ENCODE assay signal across 31 cellular contexts in genomic region chr10:105971460-105971859, GRCh38.
DNase-seq lines count a peak whose midpoint lies in the region; ATAC-seq, FAIRE-seq and TF ChIP-seq lines count a peak whose summit lies in the region.
"Had no signal": no experiment of that assay in that cellular context is flagged by ENCODE, and none has a peak within 500 bp of the region (broad histone marks: within the 10 kb centered on the region; RNA-seq: fewer than 3 reads in every experiment).

No MANE protein-coding gene starts in this region.

- CTCF ChIA-PET in HepG2 (lab: Yijun Ruan, JAX; ENCODE audit: low intra/inter-chr PET ratio, low total read pairs) (no interaction called here), H1 (lab: Charles Lee; ENCODE audit: partially characterized antibody) (interaction anchor here (0.5 to 6.3 kb wide), 6 partner anchors 11 to 1604 kb away, joined by 3 to 63 read pairs (median 4); no protein-coding TSS in a partner anchor)

- H4K20me1 ChIP-seq in HepG2 (ENCODE audit: insufficient read depth, low read length) (no peaks in the 10 kb centered on the region), H1 (replicated peaks in 1 of 2; ENCODE audit: control insufficient read depth in 1 of 2, insufficient read depth in 2 of 2, low read length in 2 of 2) (no peaks in the 10 kb centered on the region)
- H4K20me1 ChIP-seq: BLaER1; BLaER1 treated with 17β-estradiol and CSF1 and Interleukin-3, amounts not matched to agents 10 nM and 100 nM had no signal

- H2BK15ac ChIP-seq in H1 (ENCODE audit: low read length) = no peak overlapping the region

- ATAC-seq in HepG2 = no peak
- ATAC-seq: A549; CD8-positive, alpha-beta T cell had no signal

- H3K4me2 ChIP-seq in HepG2 (ENCODE audit: low read depth, low read length) (no peak overlapping the region), H1 (ENCODE audit: insufficient read depth in 1 of 2, low read depth in 2 of 2, low read length in 2 of 2) (no peak overlapping the region)
- H3K4me2 ChIP-seq: A549, BLaER1 had no signal

- no peak overlapping the region for H2AFZ ChIP-seq in HepG2 (ENCODE audit: low read length)
- H2AFZ ChIP-seq in H1 (ENCODE audit: low read length) = 0 out of 2 replicates have a peak overlapping the region, but pooled peaks have one; percentile 24

- intact Hi-C loops in HepG2 (cut with micrococcal nuclease; ENCODE audit: unreplicated experiment) = no loop called here

- TF ChIP-seq RAD21 in liver (IDR thresholded peaks at IDR 0.05) (no peak), HepG2 (CRISPR knock-in tag; IDR thresholded peaks at IDR 0.05) (no peak), H1 (IDR thresholded peaks at IDR 0.05 in 1 of 2, conservative IDR thresholded peaks at IDR 0.05 in 1 of 2; ENCODE audit: low read depth in 2 of 2, low read length in 2 of 2) (no peak)

- no peak overlapping the region for H3K23ac ChIP-seq in H1 (ENCODE audit: insufficient read length)

- no peak overlapping the region for H3K56ac ChIP-seq in H1 (replicated peaks; ENCODE audit: insufficient read length, low read depth, low read length)

- POLR2A ChIA-PET in HepG2 (lab: Yijun Ruan, JAX) (no interaction called here), H1 (lab: Charles Lee; ENCODE audit: partially characterized antibody) (no interaction called here)

- no peak overlapping the region for H4K91ac ChIP-seq in H1 (replicated peaks; ENCODE audit: insufficient read length, low read length)

- no TSS peak for BruUV-seq in HepG2 (replicated peaks; lab: Mats Ljungman, UMichigan)

- TF ChIP-seq POLR2A in HepG2 (IDR thresholded peaks at IDR 0.05; ENCODE audit: insufficient read depth in 1 of 2, low read depth in 2 of 2, low read length in 2 of 2) (no peak), H1 (IDR thresholded peaks at IDR 0.05; ENCODE audit: control extremely low read depth in 1 of 2, low read depth in 2 of 2, low read length in 2 of 2) (no peak)

- H3K4me1 ChIP-seq in liver (ENCODE audit: control insufficient read depth in 4 of 4, insufficient read depth in 4 of 4, low read length in 3 of 4) (peaks cover 0 to 21% (median 9%) of the 10 kb centered on the region in 4 donors), HepG2 (ENCODE audit: insufficient read depth, low read length) (no peaks in the 10 kb centered on the region), H1 (replicated peaks in 1 of 4; ENCODE audit: control insufficient read depth in 3 of 4, insufficient read depth in 4 of 4, low read length in 3 of 4) (peaks cover 0 to 9% (median 4%) of the 10 kb centered on the region in 4 experiments; a peak in 5 of 7 replicates)
- H3K4me1 ChIP-seq: A549, BE2C, BLaER1, Caco-2 had no signal

- no peak overlapping the region for H3K14ac ChIP-seq in H1 (ENCODE audit: insufficient read length)

- no peak overlapping the region for H2BK20ac ChIP-seq in H1 (ENCODE audit: low read length)

- H2AK5ac ChIP-seq in H1 (ENCODE audit: low read depth, low read length) = no peak overlapping the region

- H3K9me3 ChIP-seq in liver (ENCODE audit: control insufficient read depth in 4 of 4, low read length in 3 of 4) (no peaks in the 10 kb centered on the region), HepG2 (ENCODE audit: low read length) (peaks cover 79% of the 10 kb centered on the region), H1 (ENCODE audit: insufficient read depth in 2 of 2, low read depth in 1 of 2, low read length in 1 of 2) (no peaks in the 10 kb centered on the region)
- H3K9me3 ChIP-seq: A549; BE2C; BLaER1; BLaER1 treated with 17β-estradiol and CSF1 and Interleukin-3, amounts not matched to agents 10 nM and 100 nM; Caco-2 had no signal

- TF ChIP-seq EP300 in HepG2 (IDR thresholded peaks at IDR 0.05; ENCODE audit: low read depth in 2 of 2, low read length in 2 of 2) (no peak), HepG2 (CRISPR knock-in tag; IDR thresholded peaks at IDR 0.05; ENCODE audit: borderline replicate concordance) (no peak), H1 (IDR thresholded peaks at IDR 0.05; ENCODE audit: borderline replicate concordance in 1 of 2, low read depth in 2 of 2, low read length in 2 of 2) (no peak)

- no peaks in the 10 kb centered on the region for H3K79me1 ChIP-seq in H1 (ENCODE audit: low read depth, low read length)

- H3K18ac ChIP-seq in H1 (ENCODE audit: extremely low read depth, low read length) = no peak overlapping the region

- H3K4me3 ChIP-seq in liver (ENCODE audit: low read depth in 1 of 3, low read length in 3 of 3) (no peak overlapping the region), HepG2 (replicated peaks in 1 of 3; ENCODE audit: insufficient read depth in 1 of 3, low read depth in 2 of 3, low read length in 3 of 3) (no peak overlapping the region), H1 (ENCODE audit: extremely low read depth in 1 of 4, insufficient read depth in 2 of 4, low read depth in 3 of 4, low read length in 4 of 4) (no peak overlapping the region)
- H3K4me3 ChIP-seq: A549; BLaER1; BLaER1 treated with 17β-estradiol and CSF1 and Interleukin-3, amounts not matched to agents 10 nM and 100 nM had no signal

- H4K5ac ChIP-seq in H1 (ENCODE audit: insufficient read length, low read depth, low read length) = no peak overlapping the region

- no peak overlapping the region for H2BK12ac ChIP-seq in H1 (ENCODE audit: low read depth, low read length)

- DNase-seq in HepG2 (ENCODE audit: low spot score) (no peak), H1 (ENCODE audit: low read depth in 1 of 2, low spot score in 2 of 2) (no peak), germinal center (ENCODE audit: low spot score) (no peak)
- DNase-seq: 8988T; ACHN; AML-193; BE2C; C1 segment of cervical spinal cord; Caco-2; Calu3; CD4-positive, alpha-beta memory T cell; CD4-positive, alpha-beta T cell; CD4-positive, CD25-positive, alpha-beta regulatory T cell; CD8-positive, alpha-beta memory T cell; CD8-positive, alpha-beta T cell; COR-L47; DMS 273 treated with DMSO at 0.1 percent for 48 hours; DMS153; DMS53; DMS79; DMS79 treated with DMSO at 0.1 percent for 48 hours; DND-41; EL had no signal

- FAIRE-seq in HepG2 (lab: Jason Lieb, UNC) (no peak), H1 (lab: Jason Lieb, UNC) (no peak)
- FAIRE-seq: A204.1, A549, D721Med had no signal

- in situ Hi-C loops in HepG2 (cut with HindIII; ENCODE audit: extremely low pct_ligation_motif_present, low pct_unique_long_range_greater_than_20kb) = no loop called here

- no peaks in the 10 kb centered on the region for H3K23me2 ChIP-seq in H1 (ENCODE audit: low read depth, low read length)

- H4K8ac ChIP-seq in H1 (ENCODE audit: extremely low read depth, insufficient read depth, low read length) = no peak overlapping the region

- H3K36me3 ChIP-seq in liver (ENCODE audit: control insufficient read depth in 4 of 4, insufficient read depth in 3 of 4, low read depth in 1 of 4, low read length in 3 of 4) (no peaks in the 10 kb centered on the region), HepG2 (replicated peaks in 1 of 2; ENCODE audit: control insufficient read depth in 1 of 2, insufficient read depth in 2 of 2, low read length in 2 of 2) (no peaks in the 10 kb centered on the region), H1 (ENCODE audit: control insufficient read depth in 2 of 4, insufficient read depth in 4 of 4, low read length in 3 of 4) (no peaks in the 10 kb centered on the region)
- H3K36me3 ChIP-seq: BE2C; BLaER1; BLaER1 treated with 17β-estradiol and CSF1 and Interleukin-3, amounts not matched to agents 10 nM and 100 nM had no signal

- no peak overlapping the region for H2BK120ac ChIP-seq in H1 (replicated peaks; ENCODE audit: low read depth, low read length)

- H3K27me3 ChIP-seq in liver (ENCODE audit: control insufficient read depth in 4 of 4, insufficient read depth in 4 of 4, low read length in 3 of 4) (no peaks in the 10 kb centered on the region), HepG2 (ENCODE audit: control insufficient read depth in 1 of 2, insufficient read depth in 2 of 2, low read length in 2 of 2) (no peaks in the 10 kb centered on the region), H1 (replicated peaks in 1 of 4; ENCODE audit: control insufficient read depth in 3 of 4, extremely low read depth in 1 of 4, insufficient read depth in 3 of 4, low read length in 3 of 4) (no peaks in the 10 kb centered on the region)
- H3K27me3 ChIP-seq: BE2C; BLaER1; BLaER1 treated with 17β-estradiol and CSF1 and Interleukin-3, amounts not matched to agents 10 nM and 100 nM had no signal

- H2BK5ac ChIP-seq in H1 (ENCODE audit: low read depth, low read length) = no peak overlapping the region

- H3K9ac ChIP-seq in liver (ENCODE audit: low read depth in 1 of 2, low read length in 2 of 2) (no peak overlapping the region), HepG2 (ENCODE audit: insufficient read depth, low read depth, low read length) (no peak overlapping the region), H1 (replicated peaks in 1 of 4; ENCODE audit: extremely low read depth in 1 of 4, low read depth in 3 of 4, low read length in 3 of 4) (no peak overlapping the region)
- H3K9ac ChIP-seq: BLaER1; BLaER1 treated with 17β-estradiol and CSF1 and Interleukin-3, amounts not matched to agents 10 nM and 100 nM had no signal

- 84% methylated on average over 2 of the region's 2 CpGs for WGBS in liver
- 0% methylated on average over 2 of the region's 2 CpGs for WGBS in HepG2 (ENCODE audit: low lambda C conversion rate)
- 100% methylated on average over 2 of the region's 2 CpGs; no CpG with 5 or more reads in 1 of the 2 experiments for whole genome bisulfite sequencing in H1 (ENCODE audit: extremely low coverage in 1 of 2, insufficient coverage in 1 of 2, insufficient read length in 1 of 2, insufficient replicate concordance in 2 of 2, low coverage in 1 of 2, low lambda C conversion rate in 2 of 2, missing lambda C conversion rate in 1 of 2), 2 experiments

- no peak overlapping the region for H3K27ac ChIP-seq in liver (ENCODE audit: low read depth in 1 of 2, low read length in 2 of 2)
- H3K27ac ChIP-seq in HepG2 (ENCODE audit: extremely low read length, insufficient read depth, low read length) = no peak overlapping the region
- H3K27ac ChIP-seq in H1 (ENCODE audit: low read depth, low read length) = no peak overlapping the region
- H3K27ac ChIP-seq: 22Rv1; A549; BLaER1; BLaER1 treated with 17β-estradiol and CSF1 and Interleukin-3, amounts not matched to agents 10 nM and 100 nM; C4-2B had no signal

- H3K79me2 ChIP-seq in HepG2 (ENCODE audit: insufficient read depth, low read length) (no peaks in the 10 kb centered on the region), H1 (ENCODE audit: control insufficient read depth in 1 of 2, insufficient read depth in 2 of 2, low read length in 2 of 2) (no peaks in the 10 kb centered on the region)

- no peak overlapping the region for H3K4ac ChIP-seq in H1 (replicated peaks; ENCODE audit: insufficient read length, low read depth, low read length)

- no peak for TF ChIP-seq CTCF in liver (IDR thresholded peaks at IDR 0.05; ENCODE audit: low read depth, low read length, missing input control)
- no peak for TF ChIP-seq CTCF in HepG2 (CRISPR knock-in tag; IDR thresholded peaks at IDR 0.05)
- TF ChIP-seq CTCF in H1 (IDR thresholded peaks at IDR 0.05; ENCODE audit: control extremely low read depth in 1 of 3, insufficient read depth in 1 of 3, low read depth in 1 of 3, low read length in 3 of 3) = no peak

TF ChIP-seq in liver, 16 proteins besides CTCF, POLR2A, EP300 and RAD21 (continues in another document):
- no peak for TF ChIP-seq YY1 (IDR thresholded peaks at IDR 0.05)

TF ChIP-seq in HepG2, 621 proteins besides CTCF, POLR2A, EP300 and RAD21 (continues in another document):
- TF ChIP-seq NBN (conservative IDR thresholded peaks at IDR 0.05) = no peak

TF ChIP-seq in H1, 55 proteins besides CTCF, POLR2A, EP300 and RAD21 (continues in another document):
- TF ChIP-seq TCF12 (IDR thresholded peaks at IDR 0.05; ENCODE audit: low read depth, low read length) = no peak
- no peak for TF ChIP-seq CEBPB (IDR thresholded peaks at IDR 0.05; ENCODE audit: low read depth, low read length)
